In genomic region chr18:75163736-75164135, GRCh38 we compare ENCODE assay signal across 38 cellular contexts.
"Had no signal": no experiment of that assay in that cellular context is flagged by ENCODE, and none has a peak within 500 bp of the region (broad histone marks: within the 10 kb centered on the region; RNA-seq: fewer than 3 reads in every experiment).

No MANE protein-coding gene starts in this region.

- H3K4me1 ChIP-seq: breast epithelium had no signal

- ATAC-seq: activated CD4-positive, alpha-beta T cell treated with anti-CD3 and anti-CD28 coated beads for 36 hours; activated CD4-positive, CD25-positive, alpha-beta regulatory T cell treated with anti-CD3 and anti-CD28 coated beads, Interleukin-2, amount 50 U/mL, for 24 hours; activated CD8-positive, alpha-beta memory T cell treated with anti-CD3 and anti-CD28 coated beads, Interleukin-2, amount 10 ng/mL, durations not matched to agents 7 days and 5 days; activated CD8-positive, alpha-beta T cell treated with anti-CD3 and anti-CD28 coated beads, Interleukin-2, amount 10 ng/mL, durations not matched to agents 7 days and 5 days; body of pancreas; WTC11 had no signal

- H3K9me3 Mint-ChIP-seq: activated CD4-positive, alpha-beta memory T cell treated with anti-CD3 and anti-CD28 coated beads, Interleukin-2, amount 10 ng/mL, durations not matched to agents 7 days and 5 days; activated CD4-positive, alpha-beta T cell treated with anti-CD3 and anti-CD28 coated beads, Interleukin-2, amount 10 ng/mL, durations not matched to agents 7 days and 5 days; activated naive CD4-positive, alpha-beta T cell treated with anti-CD3 and anti-CD28 coated beads, Interleukin-2, amount 10 ng/mL, durations not matched to agents 7 days and 5 days; activated naive CD4-positive, alpha-beta T cell treated with anti-CD3 and anti-CD28 coated beads, Interleukin-2, amount 50 U/mL, for 24 hours; activated T-cell treated with anti-CD3 and anti-CD28 coated beads, Interleukin-2, amount 50 U/mL, for 24 hours; activated T-helper 2 cell treated with anti-CD3 and anti-CD28 coated beads, Interferon-gamma antibody, Interleukin-2, Interleukin-4, amounts not matched to agents 10 μg/mL and 5 μg/mL and 100 μg/mL, durations not matched to agents 14 hours and 24 hours and 36 hours; T-helper 1 cell treated with Interleukin-12 subunit alpha and Interleukin-12 subunit beta and Interleukin-4 antibody, amounts not matched to agents 30 μg/mL and 1 μg/mL, for 36 hours; T-helper 2 cell treated with Interferon-gamma antibody and Interleukin-4, amounts not matched to agents 5 μg/mL and 100 μg/mL, for 36 hours; WTC11 had no signal

- H3K27ac Mint-ChIP-seq: activated CD4-positive, alpha-beta memory T cell treated with anti-CD3 and anti-CD28 coated beads, Interleukin-2, amount 10 ng/mL, durations not matched to agents 7 days and 5 days; activated CD4-positive, alpha-beta T cell treated with anti-CD3 and anti-CD28 coated beads for 36 hours; activated CD4-positive, alpha-beta T cell treated with anti-CD3 and anti-CD28 coated beads, Interleukin-2, amount 10 ng/mL, durations not matched to agents 7 days and 5 days; activated CD8-positive, alpha-beta memory T cell treated with anti-CD3 and anti-CD28 coated beads, Interleukin-2, amount 10 ng/mL, durations not matched to agents 7 days and 5 days; activated CD8-positive, alpha-beta T cell treated with anti-CD3 and anti-CD28 coated beads, Interleukin-2, amount 10 ng/mL, durations not matched to agents 7 days and 5 days; activated naive CD4-positive, alpha-beta T cell treated with anti-CD3 and anti-CD28 coated beads, Interleukin-2, amount 10 ng/mL, durations not matched to agents 7 days and 5 days; activated naive CD4-positive, alpha-beta T cell treated with anti-CD3 and anti-CD28 coated beads, Interleukin-2, amount 50 U/mL, for 24 hours; activated naive CD8-positive, alpha-beta T cell; activated naive CD8-positive, alpha-beta T cell treated with anti-CD3 and anti-CD28 coated beads, Interleukin-2, amount 10 ng/mL, durations not matched to agents 7 days and 5 days; activated T-cell treated with anti-CD3 and anti-CD28 coated beads, Interleukin-2, amount 50 U/mL, for 24 hours; activated T-helper 2 cell treated with anti-CD3 and anti-CD28 coated beads, Interferon-gamma antibody, Interleukin-2, Interleukin-4, amounts not matched to agents 10 μg/mL and 5 μg/mL and 100 μg/mL, durations not matched to agents 14 hours and 24 hours and 36 hours; T-helper 1 cell treated with Interleukin-12 subunit alpha and Interleukin-12 subunit beta and Interleukin-4 antibody, amounts not matched to agents 30 μg/mL and 1 μg/mL, for 36 hours; T-helper 2 cell treated with Interferon-gamma antibody and Interleukin-4, amounts not matched to agents 5 μg/mL and 100 μg/mL, for 36 hours; WTC11 had no signal

- H3K27ac ChIP-seq: adrenal gland, body of pancreas, brain microvascular endothelial cell, breast epithelium, VCaP had no signal

- H3K27me3 ChIP-seq: adrenal gland, body of pancreas, breast epithelium had no signal

- DNase-seq: activated CD4-positive, alpha-beta memory T cell treated with anti-CD3 and anti-CD28 coated beads, Interleukin-2, amount 10 ng/mL, durations not matched to agents 7 days and 5 days; activated CD4-positive, alpha-beta T cell treated with anti-CD3 and anti-CD28 coated beads for 1 hour; activated CD4-positive, alpha-beta T cell treated with anti-CD3 and anti-CD28 coated beads for 36 hours; activated CD4-positive, alpha-beta T cell treated with anti-CD3 and anti-CD28 coated beads for 48 hours; activated CD4-positive, alpha-beta T cell treated with anti-CD3 and anti-CD28 coated beads, Interleukin-2, amount 10 ng/mL, durations not matched to agents 7 days and 5 days; activated CD4-positive, alpha-beta T cell treated with anti-CD3 and anti-CD28 coated beads, Interleukin-2, amount 50 U/mL, for 48 hours; activated CD4-positive, CD25-positive, alpha-beta regulatory T cell; activated CD8-positive, alpha-beta memory T cell treated with anti-CD3 and anti-CD28 coated beads for 24 hours; activated CD8-positive, alpha-beta memory T cell treated with anti-CD3 and anti-CD28 coated beads, Interleukin-2, amount 10 ng/mL, durations not matched to agents 7 days and 5 days; activated CD8-positive, alpha-beta memory T cell treated with anti-CD3 and anti-CD28 coated beads, Interleukin-2, amount 50 U/mL, for 48 hours; activated CD8-positive, alpha-beta T cell treated with anti-CD3 and anti-CD28 coated beads, Interleukin-2, amount 10 ng/mL, durations not matched to agents 7 days and 5 days; activated effector memory CD4-positive, alpha-beta T cell treated with Interleukin-2 at 50 U/mL for 16 hours; activated gamma-delta T cell; activated naive CD4-positive, alpha-beta T cell treated with anti-CD3 and anti-CD28 coated beads, Interleukin-2, amount 10 ng/mL, durations not matched to agents 7 days and 5 days; activated naive CD4-positive, alpha-beta T cell treated with Interleukin-2 at 50 U/mL for 16 hours; activated naive CD8-positive, alpha-beta T cell treated with anti-CD3 and anti-CD28 coated beads, Interleukin-2, amount 10 ng/mL, durations not matched to agents 7 days and 5 days; activated T-cell treated with anti-CD3 and anti-CD28 coated beads, Interleukin-2, amount 50 U/mL, for 24 hours; activated T-cell treated with anti-CD3 and anti-CD28 coated beads, Interleukin-2, amount 50 U/mL, for 48 hours; amniotic stem cell; aorta; body of pancreas; brain microvascular endothelial cell; central memory CD4-positive, alpha-beta T cell; T-helper 1 cell; T-helper 2 cell; T-helper 9 cell had no signal

- H3K27me3 Mint-ChIP-seq: activated CD4-positive, alpha-beta memory T cell treated with anti-CD3 and anti-CD28 coated beads, Interleukin-2, amount 10 ng/mL, durations not matched to agents 7 days and 5 days; activated naive CD4-positive, alpha-beta T cell treated with anti-CD3 and anti-CD28 coated beads, Interleukin-2, amount 50 U/mL, for 24 hours had no signal

- H3K4me3 Mint-ChIP-seq: activated CD4-positive, alpha-beta memory T cell treated with anti-CD3 and anti-CD28 coated beads, Interleukin-2, amount 10 ng/mL, durations not matched to agents 7 days and 5 days; activated CD4-positive, alpha-beta T cell treated with anti-CD3 and anti-CD28 coated beads for 36 hours; activated CD4-positive, alpha-beta T cell treated with anti-CD3 and anti-CD28 coated beads, Interleukin-2, amount 10 ng/mL, durations not matched to agents 7 days and 5 days; activated CD8-positive, alpha-beta memory T cell treated with anti-CD3 and anti-CD28 coated beads, Interleukin-2, amount 10 ng/mL, durations not matched to agents 7 days and 5 days; activated CD8-positive, alpha-beta T cell treated with anti-CD3 and anti-CD28 coated beads, Interleukin-2, amount 10 ng/mL, durations not matched to agents 7 days and 5 days; activated naive CD4-positive, alpha-beta T cell treated with anti-CD3 and anti-CD28 coated beads, Interleukin-2, amount 10 ng/mL, durations not matched to agents 7 days and 5 days; activated naive CD4-positive, alpha-beta T cell treated with anti-CD3 and anti-CD28 coated beads, Interleukin-2, amount 50 U/mL, for 24 hours; activated naive CD8-positive, alpha-beta T cell; activated naive CD8-positive, alpha-beta T cell treated with anti-CD3 and anti-CD28 coated beads, Interleukin-2, amount 10 ng/mL, durations not matched to agents 7 days and 5 days; activated T-cell treated with anti-CD3 and anti-CD28 coated beads, Interleukin-2, amount 50 U/mL, for 24 hours; T-helper 1 cell treated with Interleukin-12 subunit alpha and Interleukin-12 subunit beta and Interleukin-4 antibody, amounts not matched to agents 30 μg/mL and 1 μg/mL, for 36 hours; T-helper 2 cell treated with Interferon-gamma antibody and Interleukin-4, amounts not matched to agents 5 μg/mL and 100 μg/mL, for 36 hours; WTC11 had no signal

- H3K4me3 ChIP-seq: adrenal gland, body of pancreas, breast epithelium had no signal

- H3K9me3 ChIP-seq: adrenal gland, body of pancreas, breast epithelium had no signal

- H3K36me3 ChIP-seq: adrenal gland, brain microvascular endothelial cell, breast epithelium had no signal

- H3K36me3 Mint-ChIP-seq: activated CD8-positive, alpha-beta memory T cell treated with anti-CD3 and anti-CD28 coated beads, Interleukin-2, amount 10 ng/mL, durations not matched to agents 7 days and 5 days; activated naive CD4-positive, alpha-beta T cell treated with anti-CD3 and anti-CD28 coated beads, Interleukin-2, amount 10 ng/mL, durations not matched to agents 7 days and 5 days; activated naive CD4-positive, alpha-beta T cell treated with anti-CD3 and anti-CD28 coated beads, Interleukin-2, amount 50 U/mL, for 24 hours; activated naive CD8-positive, alpha-beta T cell; activated naive CD8-positive, alpha-beta T cell treated with anti-CD3 and anti-CD28 coated beads, Interleukin-2, amount 10 ng/mL, durations not matched to agents 7 days and 5 days; WTC11 had no signal

- FAIRE-seq: astrocyte, TTC549 had no signal
